1 cellular context compared by ENCODE assay signal in the genomic region with DNA sequence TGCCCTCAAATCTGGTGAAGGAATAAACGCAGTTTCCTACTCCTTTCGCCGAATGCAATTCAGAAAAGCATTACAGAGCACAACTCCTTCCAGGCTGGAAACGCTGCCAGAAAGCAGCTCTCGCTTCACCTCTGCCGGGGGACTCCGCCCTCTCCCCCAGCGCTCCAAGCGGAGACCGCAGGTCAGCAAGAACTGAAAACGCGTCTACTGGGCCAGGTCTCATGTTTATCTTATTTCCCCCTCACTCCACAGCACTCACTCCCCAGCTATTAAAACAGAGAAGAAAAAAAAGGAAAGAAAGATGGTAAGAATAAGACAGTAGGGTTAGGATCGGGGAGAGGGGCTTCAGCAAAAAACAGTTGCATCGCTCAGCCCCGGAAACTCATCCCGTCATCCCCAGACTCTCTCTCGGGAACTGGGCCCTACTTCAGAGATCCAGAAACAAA.
TF ChIP-seq lines count a peak whose summit lies in the region.

No MANE protein-coding gene starts in this region.

TF ChIP-seq in IMR-90, 13 proteins besides CTCF, POLR2A, EP300 and RAD21 (continued from another document):
- TF ChIP-seq MAZ (IDR thresholded peaks at IDR 0.05; ENCODE audit: borderline replicate concordance, low read depth, low read length) (no peak), MAFK (IDR thresholded peaks at IDR 0.05; ENCODE audit: low read depth, low read length) (no peak), NFE2L2 (IDR thresholded peaks at IDR 0.05; ENCODE audit: low read depth, low read length) (no peak), BHLHE40 (IDR thresholded peaks at IDR 0.05; ENCODE audit: low read depth, low read length) (no peak), RFX5 (IDR thresholded peaks at IDR 0.05; ENCODE audit: low read depth, low read length) (no peak), SMC3 (IDR thresholded peaks at IDR 0.05; ENCODE audit: low read depth, low read length) (no peak), MXI1 (IDR thresholded peaks at IDR 0.05; ENCODE audit: borderline replicate concordance, low read depth, low read length) (no peak), RCOR1 (IDR thresholded peaks at IDR 0.05; ENCODE audit: insufficient replicate concordance, low read length) (no peak), FOS (IDR thresholded peaks at IDR 0.05; ENCODE audit: low read depth, low read length) (no peak)
TF ChIP-seq in IMR-90: peak in this region for 0.
